14 cellular contexts compared by ENCODE assay signal in the genomic region with DNA sequence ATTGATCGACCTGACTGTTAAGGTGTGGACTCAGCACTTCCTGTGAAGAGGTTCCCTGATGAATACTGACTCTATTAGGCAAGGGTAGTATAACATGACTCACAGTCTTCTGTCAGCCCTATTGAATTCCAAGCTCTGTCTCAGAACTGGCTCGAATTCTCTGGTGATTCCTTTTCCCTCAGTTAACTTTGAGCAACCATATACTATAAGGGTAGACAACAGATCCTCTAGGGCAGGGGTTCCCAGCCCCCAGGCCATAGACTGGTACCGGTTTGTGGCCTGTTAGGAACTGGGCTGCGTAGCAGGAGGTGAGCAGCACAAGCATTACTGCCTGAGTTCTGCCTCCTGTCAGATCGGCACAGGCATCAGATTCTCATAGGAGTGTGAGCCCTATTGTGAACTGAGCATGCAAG.
A peak's percentile ranks its signal among the peaks of the same experiment; 100 is the strongest.
DNase-seq lines count a peak whose midpoint lies in the region; ATAC-seq, FAIRE-seq and TF ChIP-seq lines count a peak whose summit lies in the region.
"Had no signal": no experiment of that assay in that cellular context is flagged by ENCODE, and none has a peak within 500 bp of the region (broad histone marks: within the 10 kb centered on the region; RNA-seq: fewer than 3 reads in every experiment).

No MANE protein-coding gene starts in this region.

- H3K4ac ChIP-seq in H9 (ENCODE audit: low read depth, low read length) (no peak overlapping the region), trophoblast cell (ENCODE audit: low read depth, low read length) (no peak overlapping the region)

- H2BK5ac ChIP-seq in H9 (ENCODE audit: insufficient read length, low read length) (peak overlapping the region; percentile 64), trophoblast cell (ENCODE audit: low read depth, low read length, poor library complexity) (no peak overlapping the region)

- H3K14ac ChIP-seq in H9 (ENCODE audit: insufficient read depth, low read length) (0 out of 2 replicates have a peak overlapping the region, but pooled peaks have one; percentile 47), trophoblast cell (ENCODE audit: low read length) (no peak overlapping the region)

- no peak overlapping the region for H3K27ac ChIP-seq in H9 (ENCODE audit: insufficient read length, low read depth, low read length)
- H3K27ac ChIP-seq in trophoblast cell (ENCODE audit: low read depth, low read length), result peak overlapping the region; percentile 49
- H3K27ac ChIP-seq: prostate gland, upper lobe of left lung had no signal

- H2BK12ac ChIP-seq in H9 (ENCODE audit: insufficient read length, low read depth, low read length) (no peak overlapping the region), trophoblast cell (ENCODE audit: low read length) (peak overlapping the region; percentile 69)

- H3K79me1 ChIP-seq in H9 (ENCODE audit: insufficient read depth, low read depth, low read length, poor library complexity, severe bottlenecking) (no peaks in the 10 kb centered on the region), trophoblast cell (ENCODE audit: low read length) (no peaks in the 10 kb centered on the region)

- no peak overlapping the region for H2AFZ ChIP-seq in H9 (ENCODE audit: low read length)
- no peak overlapping the region for H2AFZ ChIP-seq in trophoblast cell (ENCODE audit: insufficient read depth, low read length, poor library complexity)

- H4K5ac ChIP-seq in H9 (ENCODE audit: insufficient read length, low read depth, low read length), result no peak overlapping the region

- no peak for FAIRE-seq in RCC 7860 (lab: Jason Lieb, UNC)

- no peaks in the 10 kb centered on the region; the same call in 1 of the 2 replicates for H3K27me3 Mint-ChIP-seq in H9 (ENCODE audit: low read depth)

- H4K91ac ChIP-seq in H9 (ENCODE audit: insufficient read length, low read depth, low read length) (no peak overlapping the region), trophoblast cell (ENCODE audit: low read depth, low read length) (no peak overlapping the region)

- no peak overlapping the region for H3K4me3 ChIP-seq in trophoblast cell (ENCODE audit: low read depth, low read length)
- H3K4me3 ChIP-seq: prostate gland, upper lobe of left lung had no signal

- no peak overlapping the region for H3K18ac ChIP-seq in H9 (ENCODE audit: insufficient read length, low read depth, low read length)
- H3K18ac ChIP-seq in trophoblast cell (ENCODE audit: low read length), result no peak overlapping the region

- no peaks in the 10 kb centered on the region for H3K79me2 ChIP-seq in H9 (ENCODE audit: insufficient read depth, low read length)
- no peaks in the 10 kb centered on the region for H3K79me2 ChIP-seq in trophoblast cell (ENCODE audit: control insufficient read depth, insufficient read depth, low read length, poor library complexity)

- H3K23me2 ChIP-seq in H9 (ENCODE audit: insufficient read length, low read depth, low read length, poor library complexity, severe bottlenecking), result no peaks in the 10 kb centered on the region

- peaks cover 0 to 6% of the 10 kb centered on the region in 2 experiments; a peak in 2 of 4 replicates for H3K4me1 Mint-ChIP-seq in H9

- H3K4me1 ChIP-seq in H9 (ENCODE audit: insufficient read depth, low read length) (peaks cover 3% of the 10 kb centered on the region; the same call in 1 of the 2 replicates), trophoblast cell (ENCODE audit: control insufficient read depth in 1 of 2, insufficient read depth in 2 of 2, low read length in 2 of 2) (peaks cover 3% of the 10 kb centered on the region in 2 experiments)
- H3K4me1 ChIP-seq: prostate gland, upper lobe of left lung had no signal

- no peak overlapping the region for H3K9ac ChIP-seq in H9 (ENCODE audit: extremely low read depth, insufficient read length, low read length)
- no peak overlapping the region for H3K9ac ChIP-seq in trophoblast cell (ENCODE audit: low read length)

- no CpG with 5 or more reads among the region's 5 CpGs for WGBS in H9 (ENCODE audit: extremely low coverage, insufficient read length, low lambda C conversion rate)
- WGBS in trophoblast cell (ENCODE audit: extremely low coverage, insufficient coverage, insufficient read length), result no CpG with 5 or more reads among the region's 5 CpGs

- no peaks in the 10 kb centered on the region for H3K36me3 ChIP-seq in trophoblast cell (ENCODE audit: control insufficient read depth in 1 of 2, insufficient read depth in 2 of 2, low read length in 2 of 2)
- H3K36me3 ChIP-seq: prostate gland, upper lobe of left lung had no signal

- no peak overlapping the region for H3T11ph ChIP-seq in H9 (ENCODE audit: low read length)

- peak; percentile 29 for DNase-seq in H9
- peak; percentile 93 for DNase-seq in RCC 7860 (ENCODE audit: low spot score)
- DNase-seq in fibroblast of peridontal ligament (ENCODE audit: extremely low read depth), result peak; percentile 32
- DNase-seq in trophoblast cell, result peak; percentile 96
- DNase-seq in NCI-H1105 (lab: John Stamatoyannopoulos, UW), result no peak
- DNase-seq: activated T-cell treated with anti-CD3 and anti-CD28 coated beads for 4 hours, DMS79 treated with DMSO at 0.1 percent for 48 hours, Kasumi-1, upper lobe of left lung had no signal

- H2BK20ac ChIP-seq in H9 (ENCODE audit: low read depth, low read length, poor library complexity, severe bottlenecking), result no peak overlapping the region

- no peak overlapping the region for H2BK15ac ChIP-seq in H9 (ENCODE audit: low read depth, low read length)

- H2AK5ac ChIP-seq in H9 (ENCODE audit: insufficient read length, low read length), result no peak overlapping the region
- H2AK5ac ChIP-seq in trophoblast cell (ENCODE audit: low read length), result no peak overlapping the region

- H4K20me1 ChIP-seq in H9 (ENCODE audit: control insufficient read depth, insufficient read depth, insufficient read length), result no peaks in the 10 kb centered on the region

- no peak overlapping the region for H4K12ac ChIP-seq in trophoblast cell (ENCODE audit: low read depth, low read length)

- H3K56ac ChIP-seq in H9 (ENCODE audit: insufficient read length, low read depth, low read length), result no peak overlapping the region

- H4K8ac ChIP-seq in H9 (replicated peaks; ENCODE audit: insufficient read length, low read depth, low read length), result no peak overlapping the region
- H4K8ac ChIP-seq in trophoblast cell (ENCODE audit: low read depth, low read length), result peak overlapping the region; percentile 29

- H3K23ac ChIP-seq in H9 (ENCODE audit: insufficient read length, low read depth, low read length) (no peak overlapping the region), trophoblast cell (ENCODE audit: low read length) (no peak overlapping the region)

- peak overlapping the region in 2 of 3 experiments; percentile 21 to 48; a peak in 1 of 7 replicates for H3K27ac Mint-ChIP-seq in H9

- no peak overlapping the region for H3K4me3 Mint-ChIP-seq in H9
- H3K4me3 Mint-ChIP-seq: brain had no signal

- no peaks in the 10 kb centered on the region for H3K9me3 Mint-ChIP-seq in H9
- H3K9me3 Mint-ChIP-seq: brain had no signal

- H3K4me2 ChIP-seq in H9 (ENCODE audit: insufficient read depth, insufficient read length, low read length) (no peak overlapping the region), trophoblast cell (ENCODE audit: low read length) (peak overlapping the region; percentile 42)

- no peak for TF ChIP-seq CTCF in H9 (conservative IDR thresholded peaks at IDR 0.05)

- H3K9me3 ChIP-seq in H9 (ENCODE audit: control insufficient read depth, low read depth, low read length), result no peaks in the 10 kb centered on the region
- no peaks in the 10 kb centered on the region for H3K9me3 ChIP-seq in trophoblast cell (ENCODE audit: insufficient read depth, low read depth, low read length)
- H3K9me3 ChIP-seq: prostate gland, upper lobe of left lung had no signal

- H3K36me3 Mint-ChIP-seq in H9 (ENCODE audit: insufficient read depth in 1 of 3, low read depth in 3 of 3), result no peaks in the 10 kb centered on the region
- H3K36me3 Mint-ChIP-seq: brain had no signal

- H2BK120ac ChIP-seq in H9 (ENCODE audit: low read depth, low read length, poor library complexity, severe bottlenecking) (no peak overlapping the region), trophoblast cell (ENCODE audit: insufficient read depth, low read length, poor library complexity) (no peak overlapping the region)

- H3K27me3 ChIP-seq in H9 (ENCODE audit: insufficient read depth, low read length) (no peaks in the 10 kb centered on the region), trophoblast cell (ENCODE audit: insufficient read depth, low read length) (no peaks in the 10 kb centered on the region)
- H3K27me3 ChIP-seq: upper lobe of left lung had no signal

- no peak for ATAC-seq in GM18873 (IDR thresholded peaks at IDR 0.05; ENCODE audit: low FRiP score, unreplicated experiment)
- no peak for ATAC-seq in GM18909 (IDR thresholded peaks at IDR 0.05; ENCODE audit: poor library complexity, unreplicated experiment)
- ATAC-seq in GM21619 (IDR thresholded peaks at IDR 0.05; ENCODE audit: unreplicated experiment), result no peak
